In the genomic region with DNA sequence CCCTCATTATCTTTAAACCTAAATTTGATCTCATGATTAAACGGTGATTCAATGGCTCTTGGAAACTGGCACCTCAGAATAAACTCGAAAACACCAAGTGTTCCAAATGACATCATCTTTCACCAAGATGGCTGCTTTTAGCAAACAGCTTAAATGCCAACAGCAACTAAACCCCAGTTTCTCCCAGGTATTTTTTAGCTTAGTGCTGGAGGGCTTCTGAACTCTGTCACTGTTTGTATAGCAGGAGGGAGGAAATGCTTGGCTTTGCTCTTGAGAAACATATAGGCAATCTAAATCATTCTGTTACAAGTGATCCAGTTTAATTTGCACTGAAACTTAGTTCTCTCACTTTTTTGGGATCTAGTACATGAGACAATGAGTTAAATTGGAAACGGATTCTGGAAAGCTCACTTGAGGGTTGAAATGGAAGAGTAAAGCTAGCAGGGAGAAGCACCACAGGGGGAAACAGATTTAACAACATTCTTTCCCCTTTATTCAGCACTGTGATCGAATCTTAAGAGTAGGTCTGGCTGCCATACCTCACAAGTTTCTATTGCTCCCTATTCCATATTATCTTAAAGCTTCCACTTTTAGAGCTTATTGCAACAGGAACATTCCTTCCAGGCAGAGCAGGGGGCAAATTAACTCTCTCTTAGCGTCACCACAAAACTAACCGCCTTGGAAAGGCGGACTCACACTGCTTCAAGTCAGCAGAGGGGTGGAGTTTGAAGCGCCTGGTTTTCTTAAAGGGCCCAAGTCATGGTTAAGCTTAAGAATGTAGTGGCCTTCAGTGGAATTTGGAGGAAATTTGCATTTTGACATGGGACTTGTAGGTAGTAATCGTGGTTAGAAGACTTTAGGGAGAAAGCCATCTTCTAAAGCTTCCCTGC, we compare ENCODE assay signal across 8 cellular contexts. TPM values are rescaled to one million over a fixed set of nuclear protein-coding genes. Genes with fewer than 3 reads are reported as not detected.
A peak's percentile ranks its signal among the peaks of the same experiment; 100 is the strongest.
DNase-seq lines count a peak whose midpoint lies in the region; ATAC-seq and TF ChIP-seq lines count a peak whose summit lies in the region.

No MANE protein-coding gene starts in this region.

- H3K9me3 ChIP-seq in Peyer's patch: no peaks in the 10 kb centered on the region

- H3K9ac ChIP-seq in rectal smooth muscle tissue (ENCODE audit: low read length): peak overlapping the region; percentile 25

- H3K27ac ChIP-seq in Peyer's patch (peak overlapping the region; percentile 90 to 95 (median 94)), rectal smooth muscle tissue (ENCODE audit: low read depth, low read length) (peak overlapping the region; percentile 79)

- peak; percentile 18 for ATAC-seq in HG03060 (IDR thresholded peaks at IDR 0.05; ENCODE audit: low read depth, unreplicated experiment)

- H3K4me3 ChIP-seq in Peyer's patch: peak overlapping the region; percentile 31 to 96 (median 58)
- peak overlapping the region; percentile 64 for H3K4me3 ChIP-seq in rectal smooth muscle tissue (ENCODE audit: low read length)

- peak in 1 of 2 donors; percentile 55 for TF ChIP-seq POLR2A in Peyer's patch (IDR thresholded peaks at IDR 0.05)

- DNase-seq in NCI-H2107 treated with DMSO at 0.1 percent for 48 hours (lab: John Stamatoyannopoulos, UW; ENCODE audit: unreplicated experiment) (peak; percentile 39), NCI-H2107 (lab: John Stamatoyannopoulos, UW) (no peak), Peyer's patch (peak in 2 of 3 donors; percentile 61 to 89), amygdala (lab: John Stamatoyannopoulos, UW) (peak in 31 of 56 donors; percentile 9 to 73 (median 29)), hepatic stellate cell (ENCODE audit: low spot score) (peak; percentile 55), NCI-H524 (lab: John Stamatoyannopoulos, UW) (no peak)

- TF ChIP-seq CTCF in Peyer's patch (IDR thresholded peaks at IDR 0.05): no peak

- H3K4me1 ChIP-seq in Peyer's patch (peaks cover 0 to 19% (median 6%) of the 10 kb centered on the region in 4 donors), rectal smooth muscle tissue (ENCODE audit: control insufficient read depth, insufficient read depth, low read length) (peaks cover 11% of the 10 kb centered on the region)

- no peaks in the 10 kb centered on the region for H3K27me3 ChIP-seq in Peyer's patch
- H3K27me3 ChIP-seq in rectal smooth muscle tissue (ENCODE audit: control insufficient read depth, insufficient read depth, low read length): no peaks in the 10 kb centered on the region

- H3K36me3 ChIP-seq in Peyer's patch: no peaks in the 10 kb centered on the region
- H3K36me3 ChIP-seq in rectal smooth muscle tissue (ENCODE audit: control insufficient read depth, insufficient read depth, low read length): no peaks in the 10 kb centered on the region

RNA-seq across cellular contexts. Expression of gene CCDC6, which starts 1.8 kb away (rescaled TPM):
- total RNA-seq in Peyer's patch: 10 to 100 TPM; 41.8 to 49.6 (median 48.6) TPM

Comparison
In these comparisons a context has a peak if more than half of its experiments do, and no peak if none do; other contexts are left out.
1. DNase-seq: peak in NCI-H2107 treated with DMSO at 0.1 percent for 48 hours (single experiment), Peyer's patch (2 of 3), amygdala (31 of 56) and hepatic stellate cell (single experiment); none in NCI-H2107 (single experiment) and NCI-H524 (0 of 2).